8 cellular contexts compared by ENCODE assay signal in the genomic region with DNA sequence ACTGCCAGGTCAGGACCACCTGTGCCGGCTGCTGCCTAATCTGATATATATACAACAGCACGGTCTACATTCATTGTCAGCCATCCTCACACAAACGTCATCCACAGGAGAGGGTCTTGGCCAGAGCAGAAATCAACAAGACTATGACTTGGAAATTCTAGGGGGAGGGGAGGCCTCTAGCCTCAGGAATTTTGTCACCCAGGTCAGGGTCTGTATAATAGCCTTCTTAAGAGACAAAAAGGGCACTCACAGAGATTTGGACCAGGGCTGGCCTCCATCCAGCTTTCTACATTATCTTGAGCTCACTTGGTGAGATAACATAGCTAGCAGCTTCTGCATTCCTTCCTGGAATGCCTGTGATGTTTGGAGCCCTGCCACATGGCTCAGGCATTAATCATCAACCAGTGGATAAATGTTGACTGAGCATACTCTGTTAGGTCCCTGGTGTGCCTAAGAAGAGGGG. TPM values are rescaled to one million over a fixed set of nuclear protein-coding genes. Genes with fewer than 3 reads are reported as not detected.
DNase-seq lines count a peak whose midpoint lies in the region; TF ChIP-seq lines count a peak whose summit lies in the region.

No MANE protein-coding gene starts in this region.

- DNase-seq in HPDE6-E6E7 (ENCODE audit: extremely low spot score) (peak; percentile 75), astrocyte of the cerebellum (ENCODE audit: low read depth) (peak; percentile 84), hepatocyte (ENCODE audit: low spot score) (peak; percentile 83), stromal cell of bone marrow (ENCODE audit: low read depth) (peak; percentile 64), NCI-H1105 (lab: John Stamatoyannopoulos, UW) (no peak), SKM-1 treated with dmso at 0.1 percent for 144 hours (lab: John Stamatoyannopoulos, UW; ENCODE audit: unreplicated experiment) (no peak)
- DNase-seq in activated naive CD4-positive, alpha-beta T cell (lab: John Stamatoyannopoulos, UW): no peak
- no peak for DNase-seq in effector CD4-positive, alpha-beta T cell

- TF ChIP-seq CTCF in astrocyte of the cerebellum (IDR thresholded peaks at IDR 0.05; ENCODE audit: low read depth, low read length, missing control alignments) (no peak), hepatocyte (IDR thresholded peaks at IDR 0.05; ENCODE audit: poor library complexity) (no peak)

- 29% methylated on average over 3 of the region's 3 CpGs for WGBS in hepatocyte (ENCODE audit: low lambda C conversion rate, missing lambda C conversion rate)

- no peaks in the 10 kb centered on the region for H3K9me3 ChIP-seq in hepatocyte (ENCODE audit: low read depth)

- no peaks in the 10 kb centered on the region for H3K79me2 ChIP-seq in hepatocyte

- no peaks in the 10 kb centered on the region for H3K36me3 ChIP-seq in hepatocyte (replicated peaks; ENCODE audit: insufficient read depth, low read depth)

- H3K9me2 ChIP-seq in hepatocyte (replicated peaks; ENCODE audit: insufficient read depth): no peaks in the 10 kb centered on the region

- in situ Hi-C loops in astrocyte of the cerebellum (cut with HindIII; ENCODE audit: low sequenced_read_pairs): no loop called here

- H3K4me3 ChIP-seq in astrocyte of the cerebellum (ENCODE audit: low read depth, low read length) (no peak overlapping the region), hepatocyte (no peak overlapping the region)

- H3K27ac ChIP-seq in hepatocyte: peak overlapping the region; percentile 77

- no peaks in the 10 kb centered on the region for H3K27me3 ChIP-seq in hepatocyte

- no peak overlapping the region for H2AFZ ChIP-seq in hepatocyte

- peak overlapping the region; percentile 18 for H3K4me2 ChIP-seq in hepatocyte

- no peaks in the 10 kb centered on the region for H4K20me1 ChIP-seq in hepatocyte (ENCODE audit: insufficient read depth, poor library complexity, severe bottlenecking)

- H3K4me1 ChIP-seq in hepatocyte (ENCODE audit: insufficient read depth): peaks cover 39% of the 10 kb centered on the region

RNA-seq across cellular contexts. Expression of gene CTIF, which starts 50.4 kb away (rescaled TPM):
- total RNA-seq in hepatocyte: 24.0 and 27.9 TPM in 2 replicates
- 22.1 and 24.9 TPM in 2 replicates for polyA plus RNA-seq in hepatocyte

Comparison
In these comparisons a context has a peak if more than half of its experiments do, and no peak if none do; other contexts are left out.
1. DNase-seq: peak in HPDE6-E6E7 (single experiment), astrocyte of the cerebellum (single experiment), hepatocyte (single experiment) and stromal cell of bone marrow (single experiment); none in NCI-H1105 (single experiment), SKM-1 treated with dmso at 0.1 percent for 144 hours (single experiment), activated naive CD4-positive, alpha-beta T cell (0 of 4) and effector CD4-positive, alpha-beta T cell (single experiment).